Comparison of ENCODE assay signal across 1 cellular context in the genomic region with DNA sequence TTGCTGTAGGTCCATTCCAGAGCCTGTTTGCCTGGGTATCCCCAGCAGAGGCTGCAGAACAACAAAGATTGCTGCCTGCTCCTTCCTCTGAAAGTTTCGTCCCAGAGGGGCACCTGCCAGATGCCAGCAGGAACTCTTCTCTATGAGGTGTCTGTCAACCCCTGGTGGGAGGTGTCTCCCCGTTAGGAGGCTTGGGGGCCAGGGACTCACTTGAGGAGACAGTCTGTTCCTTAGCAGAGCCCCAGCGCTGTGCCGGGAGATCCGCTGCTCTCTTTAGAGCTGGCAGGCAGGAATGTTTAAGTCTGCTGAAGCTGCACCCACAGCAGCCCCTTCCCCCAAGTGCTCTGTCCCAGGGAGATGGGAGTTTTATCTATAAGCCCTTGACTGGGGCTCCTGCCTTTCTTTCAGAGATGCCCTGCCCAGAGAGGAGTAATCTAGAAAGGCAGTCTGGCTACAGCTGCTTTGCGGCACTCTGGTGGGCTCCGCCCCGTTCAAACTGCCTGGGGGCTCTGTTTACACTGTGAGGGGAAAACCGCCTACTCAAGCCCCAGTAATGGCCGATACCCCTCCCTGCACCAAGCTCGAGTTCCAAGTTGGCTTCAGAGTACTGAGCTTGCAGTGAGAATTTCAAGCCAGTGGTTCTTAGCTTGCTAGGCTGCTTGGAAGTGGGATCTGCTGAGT.
TF ChIP-seq lines count a peak whose summit lies in the region.

No MANE protein-coding gene starts in this region.

TF ChIP-seq in GM23338, 12 proteins besides CTCF, POLR2A, EP300 and RAD21 (continued from another document):
- TF ChIP-seq, protein P1, sequence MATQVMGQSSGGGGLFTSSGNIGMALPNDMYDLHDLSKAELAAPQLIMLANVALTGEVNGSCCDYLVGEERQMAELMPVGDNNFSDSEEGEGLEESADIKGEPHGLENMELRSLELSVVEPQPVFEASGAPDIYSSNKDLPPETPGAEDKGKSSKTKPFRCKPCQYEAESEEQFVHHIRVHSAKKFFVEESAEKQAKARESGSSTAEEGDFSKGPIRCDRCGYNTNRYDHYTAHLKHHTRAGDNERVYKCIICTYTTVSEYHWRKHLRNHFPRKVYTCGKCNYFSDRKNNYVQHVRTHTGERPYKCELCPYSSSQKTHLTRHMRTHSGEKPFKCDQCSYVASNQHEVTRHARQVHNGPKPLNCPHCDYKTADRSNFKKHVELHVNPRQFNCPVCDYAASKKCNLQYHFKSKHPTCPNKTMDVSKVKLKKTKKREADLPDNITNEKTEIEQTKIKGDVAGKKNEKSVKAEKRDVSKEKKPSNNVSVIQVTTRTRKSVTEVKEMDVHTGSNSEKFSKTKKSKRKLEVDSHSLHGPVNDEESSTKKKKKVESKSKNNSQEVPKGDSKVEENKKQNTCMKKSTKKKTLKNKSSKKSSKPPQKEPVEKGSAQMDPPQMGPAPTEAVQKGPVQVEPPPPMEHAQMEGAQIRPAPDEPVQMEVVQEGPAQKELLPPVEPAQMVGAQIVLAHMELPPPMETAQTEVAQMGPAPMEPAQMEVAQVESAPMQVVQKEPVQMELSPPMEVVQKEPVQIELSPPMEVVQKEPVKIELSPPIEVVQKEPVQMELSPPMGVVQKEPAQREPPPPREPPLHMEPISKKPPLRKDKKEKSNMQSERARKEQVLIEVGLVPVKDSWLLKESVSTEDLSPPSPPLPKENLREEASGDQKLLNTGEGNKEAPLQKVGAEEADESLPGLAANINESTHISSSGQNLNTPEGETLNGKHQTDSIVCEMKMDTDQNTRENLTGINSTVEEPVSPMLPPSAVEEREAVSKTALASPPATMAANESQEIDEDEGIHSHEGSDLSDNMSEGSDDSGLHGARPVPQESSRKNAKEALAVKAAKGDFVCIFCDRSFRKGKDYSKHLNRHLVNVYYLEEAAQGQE (IDR thresholded peaks at IDR 0.05; ENCODE audit: unreplicated experiment) = no peak
- TF ChIP-seq NANOG (IDR thresholded peaks at IDR 0.05; ENCODE audit: borderline replicate concordance) = no peak
